ENCODE assay signal across 9 cellular contexts in the genomic region with DNA sequence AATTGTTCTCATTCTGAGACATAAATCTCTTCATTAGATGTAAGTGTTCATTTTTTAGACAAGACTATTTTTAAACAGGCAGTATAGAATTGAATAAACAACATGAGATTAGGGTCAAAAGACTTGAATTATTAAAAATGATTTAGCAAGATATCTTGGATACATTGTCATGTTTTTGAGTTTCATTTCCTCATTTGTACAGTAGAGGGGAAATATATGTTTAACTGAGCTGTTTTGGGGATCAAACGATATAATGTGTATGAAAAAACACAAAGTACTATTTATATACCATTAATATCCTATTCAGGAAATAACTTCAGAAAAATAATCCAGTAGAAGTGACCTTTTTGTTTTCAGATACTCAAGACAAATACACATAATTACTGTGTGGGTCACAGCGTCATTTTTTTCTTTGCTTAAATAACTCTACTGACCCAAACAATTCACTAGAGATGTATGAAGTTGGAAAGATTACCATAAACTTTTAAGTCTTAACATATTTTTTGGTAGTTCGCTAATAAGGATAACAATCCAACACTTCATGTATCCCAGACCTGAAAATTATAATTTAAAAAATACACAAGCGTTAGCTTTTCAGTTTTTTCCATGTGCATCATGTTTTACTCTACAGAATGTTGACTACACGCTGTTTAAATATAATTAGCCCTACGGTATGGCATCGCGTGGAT.
DNase-seq lines count a peak whose midpoint lies in the region; ATAC-seq lines count a peak whose summit lies in the region.
"Had no signal": no experiment of that assay in that cellular context is flagged by ENCODE, and none has a peak within 500 bp of the region (broad histone marks: within the 10 kb centered on the region; RNA-seq: fewer than 3 reads in every experiment).

No MANE protein-coding gene starts in this region.

- H3K36me3 Mint-ChIP-seq in T-helper 2 cell treated with Interferon-gamma antibody and Interleukin-4, amounts not matched to agents 5 μg/mL and 100 μg/mL, for 36 hours (ENCODE audit: low read depth) = peaks cover 2% of the 10 kb centered on the region

- peak overlapping the region; percentile 84 for H3K4me3 ChIP-seq in adipocyte (ENCODE audit: low read length)

- no peak overlapping the region for H3K27ac Mint-ChIP-seq in T-helper 2 cell treated with Interferon-gamma antibody and Interleukin-4, amounts not matched to agents 5 μg/mL and 100 μg/mL, for 36 hours
- H3K27ac Mint-ChIP-seq: CD4-positive, alpha-beta T cell had no signal

- no peaks in the 10 kb centered on the region for H3K9me3 ChIP-seq in adipocyte (ENCODE audit: control insufficient read depth, low read length)

- peaks cover 4% of the 10 kb centered on the region for H3K4me1 ChIP-seq in adipocyte (ENCODE audit: control insufficient read depth, insufficient read depth, low read length)

- H3K9me3 Mint-ChIP-seq in T-helper 2 cell treated with Interferon-gamma antibody and Interleukin-4, amounts not matched to agents 5 μg/mL and 100 μg/mL, for 36 hours = no peaks in the 10 kb centered on the region

- H3K36me3 ChIP-seq in adipocyte (ENCODE audit: control insufficient read depth, insufficient read depth, low read length, severe bottlenecking) = no peaks in the 10 kb centered on the region

- H3K27me3 Mint-ChIP-seq in T-helper 2 cell treated with Interferon-gamma antibody and Interleukin-4, amounts not matched to agents 5 μg/mL and 100 μg/mL, for 36 hours (ENCODE audit: low read depth) = peaks cover 12% of the 10 kb centered on the region

- peaks cover 10% of the 10 kb centered on the region for H3K27me3 ChIP-seq in adipocyte (replicated peaks; ENCODE audit: control insufficient read depth, insufficient read depth, low read length)
- H3K27me3 ChIP-seq in layer of hippocampus (ENCODE audit: control insufficient read depth, insufficient read depth, low read length) = no peaks in the 10 kb centered on the region

- DNase-seq in T-helper 2 cell treated with Interferon-gamma antibody and Interleukin-4, amounts not matched to agents 5 μg/mL and 100 μg/mL, for 36 hours (ENCODE audit: low spot score) = no peak
- no peak for DNase-seq in T-helper 2 cell
- no peak for DNase-seq in adipocyte (ENCODE audit: low read depth)
- DNase-seq in substantia nigra (lab: John Stamatoyannopoulos, UW) = no peak
- DNase-seq in iPS-NIHi11 (ENCODE audit: low spot score) = no peak
- DNase-seq: CD4-positive, alpha-beta T cell had no signal

- ATAC-seq in HG03045 (IDR thresholded peaks at IDR 0.05; ENCODE audit: unreplicated experiment) = no peak
- ATAC-seq in GM21717 (IDR thresholded peaks at IDR 0.05; ENCODE audit: unreplicated experiment) = no peak

- H3K9ac ChIP-seq in adipocyte (ENCODE audit: low read length) = peak overlapping the region; percentile 73

- H3K4me3 Mint-ChIP-seq in T-helper 2 cell treated with Interferon-gamma antibody and Interleukin-4, amounts not matched to agents 5 μg/mL and 100 μg/mL, for 36 hours = peak overlapping the region; percentile 77

- H3K4me1 Mint-ChIP-seq in T-helper 2 cell treated with Interferon-gamma antibody and Interleukin-4, amounts not matched to agents 5 μg/mL and 100 μg/mL, for 36 hours (ENCODE audit: low read depth) = peaks cover 5% of the 10 kb centered on the region

- H3K27ac ChIP-seq in layer of hippocampus (ENCODE audit: low read depth, low read length) = peak overlapping the region; percentile 92
- H3K27ac ChIP-seq in substantia nigra (ENCODE audit: low read depth, low read length, poor library complexity, severe bottlenecking) = peak overlapping the region; percentile 91
